In the genomic region with DNA sequence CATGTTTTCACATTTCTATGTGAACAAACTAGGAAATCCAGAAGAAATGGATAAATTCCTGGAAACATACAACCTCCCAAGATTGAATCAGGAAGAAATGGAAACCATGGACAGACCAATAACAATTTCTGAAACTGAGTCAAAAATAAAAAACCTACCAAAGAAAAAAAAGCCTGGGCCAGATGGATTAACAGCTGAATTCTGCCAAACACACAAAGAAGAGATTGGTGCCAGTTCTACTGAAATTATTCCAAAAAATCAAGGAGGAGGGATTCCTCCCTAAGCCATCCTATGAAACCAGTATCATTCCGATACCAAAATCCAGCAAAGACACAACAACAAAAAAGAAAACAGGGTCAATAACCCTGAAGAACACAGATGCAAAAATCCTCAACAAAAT, we compare ENCODE assay signal across 27 cellular contexts.
"Had no signal": no experiment of that assay in that cellular context is flagged by ENCODE, and none has a peak within 500 bp of the region (broad histone marks: within the 10 kb centered on the region; RNA-seq: fewer than 3 reads in every experiment).

No MANE protein-coding gene starts in this region.

- H3K4me1 ChIP-seq: ascending aorta had no signal

- H3K36me3 ChIP-seq: ascending aorta, cardiac muscle cell had no signal

- H3K27me3 ChIP-seq: ascending aorta, cardiac muscle cell had no signal

- H3K27ac ChIP-seq: ascending aorta, cardiac muscle cell, VCaP had no signal

- H3K4me3 ChIP-seq: ascending aorta, cardiac muscle cell had no signal

- DNase-seq: activated B cell treated with CpG ODN at 0.5 μM for 24 hours; activated CD4-positive, alpha-beta memory T cell treated with anti-CD3 and anti-CD28 coated beads for 36 hours; activated CD4-positive, alpha-beta T cell treated with anti-CD3 and anti-CD28 coated beads for 4 hours; activated CD4-positive, alpha-beta T cell treated with anti-CD3 and anti-CD28 coated beads, Interleukin-2, amount 10 ng/mL, durations not matched to agents 24 days and 14 days; activated CD4-positive, alpha-beta T cell treated with anti-CD3 and anti-CD28 coated beads, Interleukin-2, amount 50 U/mL, for 1 hour; activated CD4-positive, alpha-beta T cell treated with anti-CD3 and anti-CD28 coated beads, Interleukin-2, amount 50 U/mL, for 4 hours; activated CD4-positive, CD25-positive, alpha-beta regulatory T cell treated with anti-CD3 and anti-CD28 coated beads, Interleukin-2, amount 50 U/mL, for 72 hours; activated CD8-positive, alpha-beta memory T cell treated with anti-CD3 and anti-CD28 coated beads, Interleukin-2, amount 50 U/mL, for 4 hours; activated CD8-positive, alpha-beta T cell treated with anti-CD3 and anti-CD28 coated beads for 36 hours; activated effector memory CD4-positive, alpha-beta T cell treated with Interleukin-2 at 50 U/mL for 16 hours; activated gamma-delta T cell; activated naive CD4-positive, alpha-beta T cell treated with anti-CD3 and anti-CD28 coated beads, Interleukin-2, amount 10 ng/mL, durations not matched to agents 7 days and 5 days; activated naive CD4-positive, alpha-beta T cell treated with Interleukin-2 at 50 U/mL for 16 hours; activated naive CD8-positive, alpha-beta T cell treated with anti-CD3 and anti-CD28 coated beads, Interleukin-2, amount 10 ng/mL, durations not matched to agents 7 days and 5 days; activated naive CD8-positive, alpha-beta T cell treated with anti-CD3 and anti-CD28 coated beads, Interleukin-2, amount 50 U/mL, for 24 hours; activated T-cell treated with anti-CD3 and anti-CD28 coated beads for 4 hours; activated T-cell treated with anti-CD3 and anti-CD28 coated beads, Interleukin-2, amount 50 U/mL, for 1 hour; activated T-cell treated with anti-CD3 and anti-CD28 coated beads, Interleukin-2, amount 50 U/mL, for 4 hours; activated T-cell treated with anti-CD3 and anti-CD28 coated beads, Interleukin-2, amount 50 U/mL, for 72 hours; amygdala; anterior cingulate cortex; T-helper 1 cell; T-helper 2 cell; T-helper 9 cell had no signal

- H3K9me3 ChIP-seq: ascending aorta had no signal
